8 cellular contexts compared by ENCODE assay signal in genomic region chr10:91219371-91220193, GRCh38. TPM values are rescaled to one million over a fixed set of nuclear protein-coding genes. Genes with fewer than 3 reads are reported as not detected.
DNase-seq lines count a peak whose midpoint lies in the region; ATAC-seq, FAIRE-seq and TF ChIP-seq lines count a peak whose summit lies in the region.

No MANE protein-coding gene starts in this region.

- H3K4me3 ChIP-seq in SU-DHL-6 (ENCODE audit: insufficient read depth, low read length, poor library complexity, severe bottlenecking) (no peak overlapping the region), fibroblast of mammary gland (ENCODE audit: control insufficient read depth, low read depth, low read length) (peak overlapping the region; percentile 34), gastrocnemius medialis (peak overlapping the region; percentile 37 to 80 (median 68))

- no peak for TF ChIP-seq POLR2A in GM12891 (IDR thresholded peaks at IDR 0.05; ENCODE audit: low read depth, low read length)
- TF ChIP-seq POLR2A in gastrocnemius medialis (IDR thresholded peaks at IDR 0.05), result no peak

- H3K9me3 ChIP-seq in SU-DHL-6 (ENCODE audit: insufficient read depth, low read length), result no peaks in the 10 kb centered on the region
- H3K9me3 ChIP-seq in gastrocnemius medialis, result no peaks in the 10 kb centered on the region

- FAIRE-seq in GM12891 (lab: Jason Lieb, UNC), result peak; percentile 23

- H3K36me3 ChIP-seq in SU-DHL-6 (ENCODE audit: low read length), result no peaks in the 10 kb centered on the region
- H3K36me3 ChIP-seq in gastrocnemius medialis, result no peaks in the 10 kb centered on the region

- peak; percentile 6 to 13 for ATAC-seq in gastrocnemius medialis
- ATAC-seq in HG03108 (IDR thresholded peaks at IDR 0.05; ENCODE audit: unreplicated experiment), result no peak

- no peak for DNase-seq in GM12891 (ENCODE audit: insufficient read length, low spot score)
- peak; percentile 30 for DNase-seq in fibroblast of mammary gland (ENCODE audit: low read depth)
- DNase-seq in gastrocnemius medialis, result no peak
- DNase-seq in COR-L47 (lab: John Stamatoyannopoulos, UW), result no peak
- no peak for DNase-seq in kidney tubule cell (ENCODE audit: low spot score)
- no peak for DNase-seq in head of caudate nucleus

- peak overlapping the region; percentile 5; the same call in 1 of the 2 replicates for H3K9ac ChIP-seq in SU-DHL-6 (ENCODE audit: low read length)

- no peaks in the 10 kb centered on the region for H3K27me3 ChIP-seq in SU-DHL-6 (ENCODE audit: low read length)
- H3K27me3 ChIP-seq in gastrocnemius medialis, result no peaks in the 10 kb centered on the region

- no peaks in the 10 kb centered on the region for H3K79me2 ChIP-seq in SU-DHL-6 (ENCODE audit: insufficient read depth, low read length)

- in situ Hi-C loops in gastrocnemius medialis (cut with MboI; ENCODE audit: low sequenced_read_pairs in 4 of 4), result loop anchor here in 3 of 4 donors (10.0 kb wide), 1 partner anchor 55 kb away; no protein-coding TSS in a partner anchor

- H3K4me1 ChIP-seq in gastrocnemius medialis, result peaks cover 28 to 52% of the 10 kb centered on the region in 2 donors

- H3K4me2 ChIP-seq in SU-DHL-6 (ENCODE audit: low read depth, low read length, poor library complexity, severe bottlenecking), result peak overlapping the region; percentile 55

- peaks cover 4% of the 10 kb centered on the region; the same call in 1 of the 2 replicates for H4K20me1 ChIP-seq in SU-DHL-6 (ENCODE audit: low read depth, low read length)

- TF ChIP-seq CTCF in SU-DHL-6 (IDR thresholded peaks at IDR 0.05; ENCODE audit: insufficient read depth, low read length, poor library complexity, severe bottlenecking), result no peak
- TF ChIP-seq CTCF in fibroblast of mammary gland (conservative IDR thresholded peaks at IDR 0.05; ENCODE audit: control insufficient read depth, insufficient read depth, low read depth, low read length), result no peak
- TF ChIP-seq CTCF in gastrocnemius medialis (IDR thresholded peaks at IDR 0.05 in 4 of 5, conservative IDR thresholded peaks at IDR 0.05 in 1 of 5), result no peak

- no peaks in the 10 kb centered on the region for H3K9me2 ChIP-seq in SU-DHL-6 (replicated peaks; ENCODE audit: insufficient read depth, low read length)

- H2AFZ ChIP-seq in SU-DHL-6 (ENCODE audit: low read depth, low read length, severe bottlenecking), result no peak overlapping the region

- H3F3A ChIP-seq in SU-DHL-6 (ENCODE audit: insufficient read depth), result peaks cover 6% of the 10 kb centered on the region; the same call in 1 of the 2 replicates

- intact Hi-C loops in gastrocnemius medialis (cut with DNase I; ENCODE audit: low total_unique reads), result loop anchor here (1.0 to 10.0 kb wide), 4 partner anchors 21 to 1845 kb away; partner anchors contain the start of gene IFIT1B
- intact Hi-C loops in head of caudate nucleus (cut with DNase I), result loop anchor here (10.0 kb wide), 1 partner anchor 55 kb away; no protein-coding TSS in a partner anchor

- H3K27ac ChIP-seq in SU-DHL-6 (ENCODE audit: low read depth, low read length) (no peak overlapping the region), gastrocnemius medialis (peak overlapping the region; percentile 73 to 90 (median 88))

TF ChIP-seq in GM12891, 5 proteins besides CTCF, POLR2A, EP300 and RAD21:
- TF ChIP-seq SPI1 (IDR thresholded peaks at IDR 0.05; ENCODE audit: low read depth, low read length), result no peak
- no peak for TF ChIP-seq POLR2AphosphoS5 (IDR thresholded peaks at IDR 0.05; ENCODE audit: low read depth, low read length)
- no peak for TF ChIP-seq PAX5 (IDR thresholded peaks at IDR 0.05; ENCODE audit: insufficient read depth, low read length, severe bottlenecking)
- TF ChIP-seq TAF1 (IDR thresholded peaks at IDR 0.05; ENCODE audit: low read depth, low read length), result no peak
- TF ChIP-seq POU2F2 (IDR thresholded peaks at IDR 0.05; ENCODE audit: low read depth, low read length), result no peak

RNA-seq across cellular contexts. Expression of gene PCGF5, which starts 0.9 kb away (rescaled TPM):
- polyA plus RNA-seq in GM12891 (2012; ENCODE audit: low read depth, missing spikeins), result 36.7 TPM
- 10 to 100 TPM; 46.2 to 63.5 (median 49.1) TPM for total RNA-seq in gastrocnemius medialis
